Comparison of ENCODE assay signal across 17 cellular contexts in the genomic region with DNA sequence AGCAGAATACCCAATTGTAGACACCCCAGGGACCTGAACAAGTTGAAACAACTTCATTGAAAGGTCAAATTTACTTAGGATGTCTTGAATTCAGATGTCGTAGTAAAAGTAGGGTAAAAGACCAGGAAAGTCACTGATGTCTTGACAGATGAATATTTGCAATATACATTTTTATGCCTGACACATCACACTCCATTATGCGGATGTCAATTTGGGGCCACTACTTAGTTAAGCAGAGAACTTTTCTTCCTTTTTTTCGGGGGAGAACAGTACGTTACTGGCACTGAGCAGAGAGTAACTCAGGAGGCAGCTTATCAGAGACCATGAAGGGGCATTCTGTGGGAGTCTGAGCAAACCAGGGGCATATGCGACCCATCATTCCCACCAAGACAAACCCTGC. TPM values are rescaled to one million over a fixed set of nuclear protein-coding genes. Genes with fewer than 3 reads are reported as not detected.
DNase-seq lines count a peak whose midpoint lies in the region; ATAC-seq and TF ChIP-seq lines count a peak whose summit lies in the region.
"Had no signal": no experiment of that assay in that cellular context is flagged by ENCODE, and none has a peak within 500 bp of the region (broad histone marks: within the 10 kb centered on the region; RNA-seq: fewer than 3 reads in every experiment).

No MANE protein-coding gene starts in this region.

- TF ChIP-seq CTCF in ascending aorta (IDR thresholded peaks at IDR 0.05) = no peak
- no peak for TF ChIP-seq CTCF in upper lobe of left lung (IDR thresholded peaks at IDR 0.05)

- H3K36me3 ChIP-seq in BLaER1 (peaks cover 52% of the 10 kb centered on the region), ascending aorta (peaks cover 22 to 35% of the 10 kb centered on the region in 2 donors), mesenchymal stem cell (ENCODE audit: control insufficient read depth in 1 of 2, insufficient read depth in 2 of 2, low read depth in 1 of 2, low read length in 2 of 2) (no peaks in the 10 kb centered on the region), upper lobe of left lung (no peaks in the 10 kb centered on the region)

- peak overlapping the region in 1 of 2 experiments; percentile 51 for H3K4ac ChIP-seq in mesenchymal stem cell (ENCODE audit: low read depth in 1 of 2, low read length in 2 of 2)

- H3K4me3 ChIP-seq in BLaER1 (peak overlapping the region; percentile 90), ascending aorta (peak overlapping the region; percentile 78 to 96), mesenchymal stem cell (ENCODE audit: insufficient read depth in 1 of 2, low read depth in 1 of 2, low read length in 2 of 2) (no peak overlapping the region), upper lobe of left lung (no peak overlapping the region)
- H3K4me3 ChIP-seq: GM23338 had no signal

- H3K27me3 ChIP-seq in BLaER1 (no peaks in the 10 kb centered on the region), ascending aorta (no peaks in the 10 kb centered on the region), mesenchymal stem cell (ENCODE audit: control insufficient read depth in 1 of 2, insufficient read depth in 1 of 2, low read length in 2 of 2) (peaks cover 15 to 32% of the 10 kb centered on the region in 2 experiments), upper lobe of left lung (peaks cover 0 to 3% (median 1%) of the 10 kb centered on the region in 4 donors)

- H3K18ac ChIP-seq in mesenchymal stem cell (ENCODE audit: low read depth in 1 of 2, low read length in 2 of 2) = no peak overlapping the region

- H3K14ac ChIP-seq in mesenchymal stem cell (ENCODE audit: low read length in 2 of 2) = peak overlapping the region in 1 of 2 experiments; percentile 32

- H3K23ac ChIP-seq in mesenchymal stem cell (ENCODE audit: low read length in 2 of 2) = no peak overlapping the region

- peak overlapping the region; percentile 87 for H3K4me2 ChIP-seq in BLaER1
- no peak overlapping the region for H3K4me2 ChIP-seq in mesenchymal stem cell (ENCODE audit: low read length, poor library complexity, severe bottlenecking)
- H3K4me2 ChIP-seq: GM23338 had no signal

- H3K9ac ChIP-seq in BLaER1 (peak overlapping the region; percentile 44), mesenchymal stem cell (ENCODE audit: low read length) (no peak overlapping the region)

- H2AFZ ChIP-seq in mesenchymal stem cell (ENCODE audit: low read depth, low read length) = no peak overlapping the region
- H2AFZ ChIP-seq: GM23338 had no signal

- H2BK15ac ChIP-seq in mesenchymal stem cell (ENCODE audit: low read depth, poor library complexity, severe bottlenecking) = no peak overlapping the region

- H3K9me3 ChIP-seq in BLaER1 (no peaks in the 10 kb centered on the region), ascending aorta (no peaks in the 10 kb centered on the region), mesenchymal stem cell (ENCODE audit: control insufficient read depth, low read length) (no peaks in the 10 kb centered on the region), upper lobe of left lung (no peaks in the 10 kb centered on the region)

- H4K20me1 ChIP-seq in BLaER1 = peaks cover 25% of the 10 kb centered on the region

- H3K79me1 ChIP-seq in mesenchymal stem cell (replicated peaks; ENCODE audit: low read length, poor library complexity, severe bottlenecking) = no peaks in the 10 kb centered on the region

- no peak for ATAC-seq in upper lobe of left lung (ENCODE audit: low FRiP score in 2 of 2)
- ATAC-seq: GM23338 had no signal

- no peak overlapping the region for H4K8ac ChIP-seq in mesenchymal stem cell (ENCODE audit: low read length)

- DNase-seq in ascending aorta (ENCODE audit: low spot score in 2 of 2) (no peak), mesenchymal stem cell (no peak), upper lobe of left lung (no peak), dermis blood vessel endothelial cell (no peak), NCI-H524 treated with DMSO at 0.1 percent for 48 hours (lab: John Stamatoyannopoulos, UW) (no peak), T-helper 2 cell (no peak), hippocampal formation (lab: John Stamatoyannopoulos, UW) (no peak)
- DNase-seq: CD4-positive, CD25-positive, alpha-beta regulatory T cell; DND-41; GDM1; H9; IMR-90 had no signal

- no peak overlapping the region for H4K91ac ChIP-seq in mesenchymal stem cell (ENCODE audit: low read length)

- H3K27ac ChIP-seq in BLaER1 = peak overlapping the region; percentile 37; the same call in 1 of the 2 replicates
- peak overlapping the region; percentile 91 to 95 for H3K27ac ChIP-seq in ascending aorta
- H3K27ac ChIP-seq in mesenchymal stem cell (ENCODE audit: low read length, poor library complexity, severe bottlenecking) = no peak overlapping the region
- H3K27ac ChIP-seq in upper lobe of left lung = peak overlapping the region in 3 of 4 donors; percentile 22 to 33 (median 22)
- H3K27ac ChIP-seq: 22Rv1 had no signal

- 96% methylated on average over 3 of the region's 5 CpGs for WGBS in mesenchymal stem cell
- 71 to 81% methylated on average over 5 of the region's 5 CpGs for WGBS in upper lobe of left lung, 2 donors

- H2BK5ac ChIP-seq in mesenchymal stem cell (ENCODE audit: low read depth, low read length, poor library complexity, severe bottlenecking) = no peak overlapping the region

- no peak for TF ChIP-seq POLR2A in upper lobe of left lung (IDR thresholded peaks at IDR 0.05)

- no peak for TF ChIP-seq EP300 in upper lobe of left lung (IDR thresholded peaks at IDR 0.05)

- peaks cover 50% of the 10 kb centered on the region for H3K4me1 ChIP-seq in BLaER1
- H3K4me1 ChIP-seq in ascending aorta = peaks cover 0 to 25% of the 10 kb centered on the region in 2 donors
- peaks cover 12% of the 10 kb centered on the region for H3K4me1 ChIP-seq in mesenchymal stem cell (ENCODE audit: control insufficient read depth, insufficient read depth, low read depth, low read length)
- peaks cover 3 to 25% (median 6%) of the 10 kb centered on the region in 4 donors for H3K4me1 ChIP-seq in upper lobe of left lung

- H2BK120ac ChIP-seq in mesenchymal stem cell (ENCODE audit: low read depth, low read length) = no peak overlapping the region

- no peak overlapping the region for H2AK5ac ChIP-seq in mesenchymal stem cell (ENCODE audit: low read length, severe bottlenecking)

- peak overlapping the region; percentile 66 to 78 for H2BK12ac ChIP-seq in mesenchymal stem cell (ENCODE audit: low read length in 2 of 2)

- intact Hi-C loops in ascending aorta (cut with DNase I) = loop anchor here (1.0 to 10.0 kb wide), 4 partner anchors 60 to 281 kb away; no protein-coding TSS in a partner anchor

RNA-seq across cellular contexts. Expression of a gene that starts 4.9 kb away (rescaled TPM):
- total RNA-seq in ascending aorta (231 TPM), upper lobe of left lung (10 to 100 TPM; 18.2 to 40.3 (median 26.4) TPM), dermis blood vessel endothelial cell (0.23 and 0.34 TPM in 2 replicates)
- 104 TPM for polyA plus RNA-seq in mesenchymal stem cell (2013, experiment 1 of 2)
- 106 TPM for polyA plus RNA-seq in mesenchymal stem cell (2013, experiment 2 of 2)
- total RNA-seq: A673; CD4-positive, CD25-positive, alpha-beta regulatory T cell; GM23338; H9; HT-29 had no signal
- polyA plus RNA-seq: CD4-positive, CD25-positive, alpha-beta regulatory T cell; GM23338 had no signal

Comparison
In these comparisons a context has a peak if more than half of its experiments do, and no peak if none do; other contexts are left out.
1. H3K4me3 ChIP-seq: peak in BLaER1 (single experiment) and ascending aorta (2 of 2); none in mesenchymal stem cell (0 of 2) and upper lobe of left lung (0 of 4).
2. RNA of a gene that starts 4.9 kb away (total RNA-seq): 231 TPM in ascending aorta (single experiment) and 18.2 to 40.3 TPM in upper lobe of left lung; 0.23 to 0.34 TPM in dermis blood vessel endothelial cell; every median in the first group is over 10 times any median in the second.